In genomic region chr14:81694419-81694818, GRCh38 we compare ENCODE assay signal across 24 cellular contexts.
"Had no signal": no experiment of that assay in that cellular context is flagged by ENCODE, and none has a peak within 500 bp of the region (broad histone marks: within the 10 kb centered on the region; RNA-seq: fewer than 3 reads in every experiment).

No MANE protein-coding gene starts in this region.

- H3K4me3 Mint-ChIP-seq: dendritic cell treated with granulocyte-macrophage colony-stimulating factor and Interleukin-4, amounts not matched to agents 40 ng/mL and 50 ng/mL, for 4 days; effector memory CD8-positive, alpha-beta T cell; endodermal cell had no signal

- DNase-seq: colonic mucosa; cortex of kidney; dermis blood vessel endothelial cell; dorsolateral prefrontal cortex; effector CD4-positive, alpha-beta T cell; effector CD8-positive, alpha-beta T cell; effector memory CD4-positive, alpha-beta T cell; effector memory CD8-positive, alpha-beta T cell; endodermal cell; erythroblast; esophagus squamous epithelium; foreskin fibroblast; foreskin keratinocyte; foreskin melanocyte; gastrocnemius medialis; glutamatergic neuron; head of caudate nucleus; heart left ventricle; heart right ventricle had no signal

- H3K27ac ChIP-seq: colonic mucosa, coronary artery, dorsolateral prefrontal cortex, epithelial cell of prostate, esophagus muscularis mucosa, esophagus squamous epithelium, foreskin keratinocyte, gastrocnemius medialis, gastroesophageal sphincter, heart left ventricle, heart right ventricle had no signal

- H3K4me1 ChIP-seq: colonic mucosa, esophagus muscularis mucosa, esophagus squamous epithelium, foreskin keratinocyte, gastrocnemius medialis, gastroesophageal sphincter, heart left ventricle, heart right ventricle had no signal

- H3K27ac Mint-ChIP-seq: dendritic cell treated with granulocyte-macrophage colony-stimulating factor and Interleukin-4, amounts not matched to agents 40 ng/mL and 50 ng/mL, for 4 days; effector memory CD8-positive, alpha-beta T cell; endodermal cell had no signal

- H3K9me3 ChIP-seq: colonic mucosa, esophagus muscularis mucosa, esophagus squamous epithelium, gastrocnemius medialis, gastroesophageal sphincter, heart left ventricle, heart right ventricle had no signal

- H3K4me3 ChIP-seq: colonic mucosa, coronary artery, dorsolateral prefrontal cortex, esophagus muscularis mucosa, esophagus squamous epithelium, gastrocnemius medialis, gastroesophageal sphincter, heart left ventricle, heart right ventricle had no signal

- H3K9me3 Mint-ChIP-seq: dendritic cell treated with granulocyte-macrophage colony-stimulating factor and Interleukin-4, amounts not matched to agents 40 ng/mL and 50 ng/mL, for 4 days; effector memory CD8-positive, alpha-beta T cell had no signal

- H3K27me3 Mint-ChIP-seq: dendritic cell treated with granulocyte-macrophage colony-stimulating factor and Interleukin-4, amounts not matched to agents 40 ng/mL and 50 ng/mL, for 4 days; effector memory CD8-positive, alpha-beta T cell had no signal

- H3K27me3 ChIP-seq: colonic mucosa, dorsolateral prefrontal cortex, esophagus muscularis mucosa, esophagus squamous epithelium, foreskin keratinocyte, gastrocnemius medialis, gastroesophageal sphincter, heart left ventricle, heart right ventricle had no signal

- H3K36me3 ChIP-seq: colonic mucosa, esophagus muscularis mucosa, esophagus squamous epithelium, gastrocnemius medialis, gastroesophageal sphincter, heart left ventricle, heart right ventricle had no signal
